Comparison of ENCODE assay signal across 8 cellular contexts in genomic region chr12:14366211-14366762, GRCh38. TPM values are rescaled to one million over a fixed set of nuclear protein-coding genes. Genes with fewer than 3 reads are reported as not detected.
A peak's percentile ranks its signal among the peaks of the same experiment; 100 is the strongest.
DNase-seq lines count a peak whose midpoint lies in the region; ATAC-seq, FAIRE-seq and TF ChIP-seq lines count a peak whose summit lies in the region.

No MANE protein-coding gene starts in this region.

- 2 to 3% methylated on average over 5 of the region's 5 CpGs for WGBS in pancreas, 2 donors

- in situ Hi-C loops in GM13977 (cut with MboI; ENCODE audit: low pct_unique_long_range_greater_than_20kb, low sequenced_read_pairs, unreplicated experiment): loop anchor here (10.0 kb wide), 1 partner anchor 111 kb away; no protein-coding TSS in a partner anchor

- intact Hi-C loops in pancreas (cut with DNase I): loop anchor here in 1 of 3 donors (5.0 kb wide), 1 partner anchor 114 kb away; no protein-coding TSS in a partner anchor

- H3K27me3 ChIP-seq in AG04450 (ENCODE audit: control insufficient read depth, insufficient read depth, low read length): no peaks in the 10 kb centered on the region
- H3K27me3 ChIP-seq in pancreas: no peaks in the 10 kb centered on the region

- CTCF ChIA-PET in AG04450 (lab: Charles Lee): interaction anchor here (0.6 to 2.6 kb wide), 15 partner anchors 18 to 181 kb away, joined by 3 to 31 read pairs (median 5); no protein-coding TSS in a partner anchor

- peak overlapping the region; percentile 77 for H3K4me3 ChIP-seq in AG04450 (ENCODE audit: low read depth, low read length)
- peak overlapping the region; percentile 27 to 66 (median 60) for H3K4me3 ChIP-seq in pancreas

- H3K27ac ChIP-seq in AG04450 (ENCODE audit: low read depth, low read length): no peak overlapping the region
- peak overlapping the region; percentile 84 to 99 (median 98) for H3K27ac ChIP-seq in pancreas

- no peaks in the 10 kb centered on the region for H3K36me3 ChIP-seq in pancreas

- no peak for DNase-seq in AG04450 (ENCODE audit: low read depth, low spot score)
- no peak for DNase-seq in GM13977 (ENCODE audit: low spot score)
- peak; percentile 63 for DNase-seq in SW480 (ENCODE audit: low spot score)
- peak; percentile 15 for DNase-seq in fibroblast of peridontal ligament (ENCODE audit: extremely low read depth)
- no peak for DNase-seq in pancreas
- DNase-seq in activated CD4-positive, CD25-positive, alpha-beta regulatory T cell treated with anti-CD3 and anti-CD28 coated beads, Interleukin-2, amount 50 U/mL, for 72 hours: no peak

- FAIRE-seq in pancreas (lab: Jason Lieb, UNC): no peak

- TF ChIP-seq CTCF in AG04450 (IDR thresholded peaks at IDR 0.05; ENCODE audit: low read depth, low read length): peak; percentile 19
- TF ChIP-seq CTCF in GM13977 (IDR thresholded peaks at IDR 0.05; ENCODE audit: extremely low read depth, insufficient read depth, missing control alignments): peak; percentile 41
- no peak for TF ChIP-seq CTCF in pancreas (IDR thresholded peaks at IDR 0.05)

- H3K9me3 ChIP-seq in AG04450 (ENCODE audit: control insufficient read depth, insufficient read depth, low read length): no peaks in the 10 kb centered on the region; the same call in 1 of the 2 replicates
- H3K9me3 ChIP-seq in pancreas: no peaks in the 10 kb centered on the region

- POLR2A ChIA-PET in AG04450 (lab: Yijun Ruan, JAX): interaction anchor here (1.2 to 1.7 kb wide), 7 partner anchors 19 to 111 kb away, joined by 3 to 28 read pairs (median 9); no protein-coding TSS in a partner anchor

- ATAC-seq in pancreas: peak; percentile 32 to 59 (median 48)
- no peak for ATAC-seq in HG02763 (IDR thresholded peaks at IDR 0.05; ENCODE audit: unreplicated experiment)
- ATAC-seq in HG02588 (IDR thresholded peaks at IDR 0.05; ENCODE audit: unreplicated experiment): no peak

- peaks cover 2 to 14% (median 6%) of the 10 kb centered on the region in 3 donors for H3K4me1 ChIP-seq in pancreas

RNA-seq across cellular contexts. Expression of gene ATF7IP, which starts 0.8 kb away (rescaled TPM):
- 24.8 and 26.6 TPM in 2 replicates for polyA plus RNA-seq in AG04450 (2011; rRNA removed)
- 66.2 and 70.5 TPM in 2 replicates for polyA minus RNA-seq in AG04450 (2011; rRNA and poly(A)+ RNA removed)
- total RNA-seq in pancreas: 10 to 100 TPM; 24.0 to 54.1 (median 30.3) TPM
- 1 to 10 TPM; 5.7 to 5.9 TPM for polyA plus RNA-seq in pancreas

Comparison
In these comparisons a context has a peak if more than half of its experiments do, and no peak if none do; other contexts are left out.
1. DNase-seq: peak in SW480 (single experiment) and fibroblast of peridontal ligament (single experiment); none in AG04450 (single experiment), GM13977 (single experiment), pancreas (0 of 6) and activated CD4-positive, CD25-positive, alpha-beta regulatory T cell treated with anti-CD3 and anti-CD28 coated beads, Interleukin-2, amount 50 U/mL, for 72 hours (single experiment).
2. CTCF ChIP-seq: peak in AG04450 (single experiment) and GM13977 (single experiment); none in pancreas (0 of 4).
3. ATAC-seq: peak in pancreas (4 of 4); none in HG02763 (single experiment) and HG02588 (single experiment).